Comparison of ENCODE assay signal across 25 cellular contexts in genomic region chr16:84737192-84737591, GRCh38. TPM values are rescaled to one million over a fixed set of nuclear protein-coding genes. Genes with fewer than 3 reads are reported as not detected.
DNase-seq lines count a peak whose midpoint lies in the region; ATAC-seq, FAIRE-seq and TF ChIP-seq lines count a peak whose summit lies in the region.
"Had no signal": no experiment of that assay in that cellular context is flagged by ENCODE, and none has a peak within 500 bp of the region (broad histone marks: within the 10 kb centered on the region; RNA-seq: fewer than 3 reads in every experiment).

No MANE protein-coding gene starts in this region.

- TF ChIP-seq POLR2A in HepG2 (IDR thresholded peaks at IDR 0.05; ENCODE audit: insufficient read depth in 1 of 2, low read depth in 2 of 2, low read length in 2 of 2) = no peak

- H3K27ac Mint-ChIP-seq in brain (peak overlapping the region in 3 of 5 experiments; percentile 35 to 75 (median 52)), nephron (peak overlapping the region; percentile 64 to 75 (median 70))
- H3K27ac Mint-ChIP-seq: activated naive CD8-positive, alpha-beta T cell treated with anti-CD3 and anti-CD28 coated beads, Interleukin-2, amount 10 ng/mL, durations not matched to agents 7 days and 5 days had no signal

- CTCF ChIA-PET in HepG2 (lab: Yijun Ruan, JAX; ENCODE audit: low intra/inter-chr PET ratio, low total read pairs) = interaction anchor here (2.6 to 4.4 kb wide), 3 partner anchors 11 to 114 kb away, joined by 10 to 37 read pairs (median 34); no protein-coding TSS in a partner anchor

- TF ChIP-seq RAD21 in liver (IDR thresholded peaks at IDR 0.05) (no peak), HepG2 (CRISPR knock-in tag; IDR thresholded peaks at IDR 0.05) (no peak)

- no peaks in the 10 kb centered on the region for H3K9me3 ChIP-seq in liver (ENCODE audit: control insufficient read depth in 4 of 4, low read length in 3 of 4)
- H3K9me3 ChIP-seq in HepG2 (ENCODE audit: low read length) = no peaks in the 10 kb centered on the region
- no peaks in the 10 kb centered on the region for H3K9me3 ChIP-seq in MG63
- H3K9me3 ChIP-seq: right atrium auricular region, SJCRH30 had no signal

- DNase-seq in HepG2 (ENCODE audit: low spot score) (no peak), superior temporal gyrus (ENCODE audit: extremely low spot score) (no peak), MG63 (no peak)
- DNase-seq: activated CD4-positive, alpha-beta T cell treated with anti-CD3 and anti-CD28 coated beads, Interleukin-2, amount 50 U/mL, for 1 hour; activated naive CD8-positive, alpha-beta T cell treated with anti-CD3 and anti-CD28 coated beads, Interleukin-2, amount 10 ng/mL, durations not matched to agents 7 days and 5 days; DMS 273 treated with DMSO at 0.1 percent for 48 hours; effector CD8-positive, alpha-beta T cell; erythroblast; foreskin melanocyte; HCEC 1CT; mammary epithelial cell; NCI-H1048; NCI-H82; PC-3; SJCRH30; stimulated activated CD4-positive, alpha-beta T cell treated with anti-CD3 and anti-CD28 coated beads, Interleukin-12 subunit alpha, Interleukin-12 subunit beta, amount 100 ng/mL, for 4 hours; T-helper 1 cell had no signal

- H3K4me3 ChIP-seq in liver (ENCODE audit: low read depth in 1 of 3, low read length in 3 of 3) = no peak overlapping the region
- H3K4me3 ChIP-seq in HepG2 (replicated peaks in 1 of 3; ENCODE audit: insufficient read depth in 1 of 3, low read depth in 2 of 3, low read length in 3 of 3) = no peak overlapping the region
- no peak overlapping the region for H3K4me3 ChIP-seq in MG63
- H3K4me3 ChIP-seq: right atrium auricular region, SJCRH30 had no signal

- BruUV-seq in HepG2 (replicated peaks; lab: Mats Ljungman, UMichigan) = no TSS peak

- no peak overlapping the region for H2AFZ ChIP-seq in HepG2 (ENCODE audit: low read length)

- WGBS in liver = 31% methylated on average over 5 of the region's 5 CpGs
- WGBS in HepG2 (ENCODE audit: low lambda C conversion rate) = 97% methylated on average over 5 of the region's 5 CpGs

- peaks cover 90% of the 10 kb centered on the region for H3K79me2 ChIP-seq in HepG2 (ENCODE audit: insufficient read depth, low read length)

- ATAC-seq in HepG2 = no peak
- no peak for ATAC-seq in GM21390 (IDR thresholded peaks at IDR 0.05; ENCODE audit: unreplicated experiment)
- no peak for ATAC-seq in GM21423 (IDR thresholded peaks at IDR 0.05; ENCODE audit: unreplicated experiment)
- ATAC-seq: PC-3 had no signal

- no peak for FAIRE-seq in HepG2 (lab: Jason Lieb, UNC)

- H4K20me1 ChIP-seq in HepG2 (ENCODE audit: insufficient read depth, low read length) = peaks cover 68% of the 10 kb centered on the region

- H3K4me1 ChIP-seq in liver (ENCODE audit: control insufficient read depth in 4 of 4, insufficient read depth in 4 of 4, low read length in 3 of 4) (peaks cover 22 to 75% (median 68%) of the 10 kb centered on the region in 4 donors), HepG2 (ENCODE audit: insufficient read depth, low read length) (peaks cover 77% of the 10 kb centered on the region)

- peak overlapping the region; percentile 28 to 49 for H3K27ac ChIP-seq in liver (ENCODE audit: low read depth in 1 of 2, low read length in 2 of 2)
- no peak overlapping the region for H3K27ac ChIP-seq in HepG2 (ENCODE audit: extremely low read length, insufficient read depth, low read length)
- H3K27ac ChIP-seq: SJCRH30 had no signal

- H3K27me3 ChIP-seq in liver (ENCODE audit: control insufficient read depth in 4 of 4, insufficient read depth in 4 of 4, low read length in 3 of 4) (no peaks in the 10 kb centered on the region), HepG2 (ENCODE audit: control insufficient read depth in 1 of 2, insufficient read depth in 2 of 2, low read length in 2 of 2) (no peaks in the 10 kb centered on the region), MG63 (no peaks in the 10 kb centered on the region)
- H3K27me3 ChIP-seq: right atrium auricular region, SJCRH30 had no signal

- POLR2A ChIA-PET in HepG2 (lab: Yijun Ruan, JAX) = interaction anchor here (1.4 kb wide), 1 partner anchor 8 kb away, joined by 5 read pairs; no protein-coding TSS in a partner anchor

- intact Hi-C loops in HepG2 (cut with micrococcal nuclease; ENCODE audit: unreplicated experiment) = no loop called here

- H3K4me2 ChIP-seq in HepG2 (ENCODE audit: low read depth, low read length) = no peak overlapping the region

- H3K9ac ChIP-seq in liver (ENCODE audit: low read depth in 1 of 2, low read length in 2 of 2) = no peak overlapping the region
- H3K9ac ChIP-seq in HepG2 (ENCODE audit: insufficient read depth, low read depth, low read length) = no peak overlapping the region

- no peak overlapping the region for H3K4me3 Mint-ChIP-seq in brain
- H3K4me3 Mint-ChIP-seq in nephron = no peak overlapping the region
- H3K4me3 Mint-ChIP-seq: activated naive CD8-positive, alpha-beta T cell treated with anti-CD3 and anti-CD28 coated beads, Interleukin-2, amount 10 ng/mL, durations not matched to agents 7 days and 5 days; CD14-positive monocyte had no signal

- in situ Hi-C loops in HepG2 (cut with HindIII; ENCODE audit: extremely low pct_ligation_motif_present, low pct_unique_long_range_greater_than_20kb) = no loop called here

- TF ChIP-seq CTCF in liver (IDR thresholded peaks at IDR 0.05; ENCODE audit: low read depth, low read length, missing input control) (no peak), HepG2 (CRISPR knock-in tag; IDR thresholded peaks at IDR 0.05) (no peak), brain (conservative IDR thresholded peaks at IDR 0.05) (no peak), nephron (IDR thresholded peaks at IDR 0.05; ENCODE audit: unreplicated experiment in 3 of 3) (no peak)

- H3K4me1 Mint-ChIP-seq in brain = peaks cover 90% of the 10 kb centered on the region
- peaks cover 57% of the 10 kb centered on the region for H3K4me1 Mint-ChIP-seq in nephron

- no peaks in the 10 kb centered on the region for H3K36me3 ChIP-seq in liver (ENCODE audit: control insufficient read depth in 4 of 4, insufficient read depth in 3 of 4, low read depth in 1 of 4, low read length in 3 of 4)
- peaks cover 22 to 41% of the 10 kb centered on the region in 2 experiments for H3K36me3 ChIP-seq in HepG2 (replicated peaks in 1 of 2; ENCODE audit: control insufficient read depth in 1 of 2, insufficient read depth in 2 of 2, low read length in 2 of 2)
- H3K36me3 ChIP-seq in MG63 = peaks cover 19% of the 10 kb centered on the region
- H3K36me3 ChIP-seq: right atrium auricular region had no signal

- H3K9me3 Mint-ChIP-seq in brain (no peaks in the 10 kb centered on the region), nephron (no peaks in the 10 kb centered on the region)
- H3K9me3 Mint-ChIP-seq: activated naive CD8-positive, alpha-beta T cell treated with anti-CD3 and anti-CD28 coated beads, Interleukin-2, amount 10 ng/mL, durations not matched to agents 7 days and 5 days; activated T-helper 2 cell treated with anti-CD3 and anti-CD28 coated beads, Interferon-gamma antibody, Interleukin-2, Interleukin-4, amounts not matched to agents 10 μg/mL and 5 μg/mL and 100 μg/mL, durations not matched to agents 14 hours and 24 hours and 36 hours; CD14-positive monocyte had no signal

- H3K27me3 Mint-ChIP-seq in brain (no peaks in the 10 kb centered on the region), nephron (ENCODE audit: low read depth) (no peaks in the 10 kb centered on the region)
- H3K27me3 Mint-ChIP-seq: activated naive CD8-positive, alpha-beta T cell treated with anti-CD3 and anti-CD28 coated beads, Interleukin-2, amount 10 ng/mL, durations not matched to agents 7 days and 5 days had no signal

- H3K36me3 Mint-ChIP-seq in brain (peaks cover 14% of the 10 kb centered on the region), nephron (ENCODE audit: low read depth) (peaks cover 23% of the 10 kb centered on the region)

- TF ChIP-seq EP300 in HepG2 (IDR thresholded peaks at IDR 0.05; ENCODE audit: low read depth in 2 of 2, low read length in 2 of 2) (no peak), HepG2 (CRISPR knock-in tag; IDR thresholded peaks at IDR 0.05; ENCODE audit: borderline replicate concordance) (no peak)

TF ChIP-seq in liver, 16 proteins besides CTCF, POLR2A, EP300 and RAD21 (continues in another document):
- TF ChIP-seq SP1 (IDR thresholded peaks at IDR 0.05) (peak; percentile 92), YY1 (IDR thresholded peaks at IDR 0.05) (no peak)

TF ChIP-seq in HepG2, 621 proteins besides CTCF, POLR2A, EP300 and RAD21 (continues in another document):
- no peak for TF ChIP-seq ZFP36L1 (CRISPR knock-in tag; IDR thresholded peaks at IDR 0.05)
- TF ChIP-seq ATF1 (CRISPR knock-in tag; IDR thresholded peaks at IDR 0.05) = no peak
- TF ChIP-seq FOXP1 (IDR thresholded peaks at IDR 0.05) = no peak
- TF ChIP-seq FOXP1 (CRISPR knock-in tag; IDR thresholded peaks at IDR 0.05) = no peak
- TF ChIP-seq SRSF9 (IDR thresholded peaks at IDR 0.05; ENCODE audit: borderline replicate concordance, insufficient read depth, low read depth, low read length, poor library complexity, severe bottlenecking) = no peak

RNA-seq across cellular contexts. Expression of gene USP10, which starts 37.4 kb away (rescaled TPM):
- total RNA-seq in liver (10 to 100 TPM; 40.8 to 43.3 TPM), HepG2 (2016; rRNA removed; fragmentation: Illumina TruSeq; extraction: Trizol) (79.1 and 97.6 TPM in 2 replicates)
- polyA plus RNA-seq in liver (10 to 100 TPM; 28.2 to 46.1 TPM), HepG2 (2011; rRNA removed) (114 and 122 TPM in 2 replicates), brain (ENCODE audit: insufficient read depth, low read depth, low replicate concordance) (63.6 TPM)
- 57.5 and 62.5 TPM in 2 replicates for total RNA-seq in HepG2 (2016; cell fraction: cytosol; rRNA removed; fragmentation: Illumina TruSeq; extraction: Trizol; ENCODE audit: low read depth)
- 76.4 and 87.1 TPM in 2 replicates for total RNA-seq in HepG2 (2016; cell fraction: insoluble cytoplasmic fraction; rRNA removed; fragmentation: Illumina TruSeq; extraction: Trizol)
- 73.6 and 81.2 TPM in 2 replicates for total RNA-seq in HepG2 (2016; cell fraction: membrane; rRNA removed; fragmentation: Illumina TruSeq; extraction: Trizol)
- 78.0 and 88.2 TPM in 2 replicates for total RNA-seq in HepG2 (2016; cell fraction: nucleus; rRNA removed; fragmentation: Illumina TruSeq; extraction: Trizol)
- 68.7 and 92.2 TPM in 2 replicates for polyA plus RNA-seq in HepG2 (2011; cell fraction: cytosol; rRNA removed)
- polyA plus RNA-seq in HepG2 (2011; cell fraction: nucleus; rRNA removed) = 127 and 143 TPM in 2 replicates
- 65.1 and 93.3 TPM in 2 replicates for polyA plus RNA-seq in HepG2 (2012)
- polyA plus RNA-seq in HepG2 (2016; cell fraction: cytosol; fragmentation: Illumina TruSeq; extraction: Trizol; ENCODE audit: low read depth) = 17.7 and 17.8 TPM in 2 replicates
- 102 and 128 TPM in 2 replicates for polyA plus RNA-seq in HepG2 (2016; cell fraction: insoluble cytoplasmic fraction; fragmentation: Illumina TruSeq; extraction: Trizol; ENCODE audit: low read depth)
- polyA plus RNA-seq in HepG2 (2016; cell fraction: membrane; fragmentation: Illumina TruSeq; extraction: Trizol; ENCODE audit: low read depth) = 41.4 and 44.1 TPM in 2 replicates
- polyA plus RNA-seq in HepG2 (2016; cell fraction: nucleus; fragmentation: Illumina TruSeq; extraction: Trizol; ENCODE audit: insufficient read depth, low read depth) = 118 and 120 TPM in 2 replicates
- polyA minus RNA-seq in HepG2 (2011; rRNA and poly(A)+ RNA removed; ENCODE audit: low replicate concordance) = 349 and 427 TPM in 2 replicates
- 64.3 and 66.8 TPM in 2 replicates for polyA minus RNA-seq in HepG2 (2011; cell fraction: cytosol; rRNA and poly(A)+ RNA removed)
- 118 TPM in 2 replicates for polyA minus RNA-seq in HepG2 (2011; cell fraction: nucleus; rRNA and poly(A)+ RNA removed)
- total RNA-seq in MG63 (2014; rRNA removed; shearing (Covaris generic); ENCODE audit: low replicate concordance) = 29.8 and 33.5 TPM in 2 replicates
